Comparison of ENCODE assay signal across 17 cellular contexts in the genomic region with DNA sequence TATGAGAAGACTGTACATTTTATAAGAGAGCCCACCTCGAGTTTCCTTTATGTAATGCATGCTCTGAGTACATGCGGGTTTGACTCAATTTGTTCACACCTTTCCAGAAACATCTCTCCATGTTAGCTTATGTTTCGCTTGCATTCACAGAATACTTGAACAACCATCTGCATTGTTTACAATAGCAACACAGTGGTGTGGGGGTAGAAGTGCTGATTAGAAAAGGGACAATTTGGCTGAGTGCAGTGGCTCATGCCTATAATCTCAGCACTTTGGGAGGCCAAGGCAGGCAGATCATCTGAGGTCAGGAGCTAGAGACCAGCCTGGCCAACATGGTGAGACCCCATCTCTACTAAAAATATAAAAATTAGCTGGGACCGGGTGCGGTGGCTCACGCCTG.
DNase-seq lines count a peak whose midpoint lies in the region; ATAC-seq, FAIRE-seq and TF ChIP-seq lines count a peak whose summit lies in the region.
"Had no signal": no experiment of that assay in that cellular context is flagged by ENCODE, and none has a peak within 500 bp of the region (broad histone marks: within the 10 kb centered on the region; RNA-seq: fewer than 3 reads in every experiment).

No MANE protein-coding gene starts in this region.

- H3K23ac ChIP-seq in trophoblast cell (ENCODE audit: low read length), result no peak overlapping the region

- H3K4me3 ChIP-seq in HCT116 (replicated peaks in 1 of 2; ENCODE audit: low read depth in 1 of 2, low read length in 2 of 2) (no peak overlapping the region), K562 (no peak overlapping the region), trophoblast cell (ENCODE audit: low read depth, low read length) (no peak overlapping the region), colonic mucosa (no peak overlapping the region)
- H3K4me3 ChIP-seq: GM23338 had no signal

- H2AFZ ChIP-seq in HCT116 (ENCODE audit: low read depth, low read length, poor library complexity, severe bottlenecking) (no peak overlapping the region), K562 (ENCODE audit: low read depth, low read length) (no peak overlapping the region), trophoblast cell (ENCODE audit: insufficient read depth, low read length, poor library complexity) (no peak overlapping the region)
- H2AFZ ChIP-seq: GM23338 had no signal

- TF ChIP-seq CTCF in HCT116 (IDR thresholded peaks at IDR 0.05 in 2 of 3, conservative IDR thresholded peaks at IDR 0.05 in 1 of 3; ENCODE audit: borderline replicate concordance in 1 of 3, insufficient read depth in 1 of 3, low read depth in 2 of 3, low read length in 2 of 3) (no peak), K562 (IDR thresholded peaks at IDR 0.05 in 2 of 3, conservative IDR thresholded peaks at IDR 0.05 in 1 of 3; ENCODE audit: insufficient read depth in 2 of 3, low read depth in 1 of 3, low read length in 3 of 3) (no peak), colonic mucosa (IDR thresholded peaks at IDR 0.05) (no peak)

- BruUV-seq in HCT116 (replicated peaks; lab: Mats Ljungman, UMichigan), result no TSS peak
- no TSS peak for BruUV-seq in K562 (replicated peaks; lab: Mats Ljungman, UMichigan)

- TF ChIP-seq RAD21 in HCT116 (IDR thresholded peaks at IDR 0.05; ENCODE audit: low read depth) (no peak), K562 (CRISPR knock-in tag; conservative IDR thresholded peaks at IDR 0.05 in 1 of 2, IDR thresholded peaks at IDR 0.05 in 1 of 2) (no peak)

- H3K9ac ChIP-seq in HCT116 (ENCODE audit: low read length), result no peak overlapping the region
- H3K9ac ChIP-seq in K562 (ENCODE audit: insufficient read depth in 1 of 2, low read depth in 2 of 2, low read length in 2 of 2), result no peak overlapping the region
- H3K9ac ChIP-seq in trophoblast cell (ENCODE audit: low read length), result no peak overlapping the region
- H3K9ac ChIP-seq in colonic mucosa (ENCODE audit: low read depth in 2 of 2, low read length in 2 of 2), result no peak overlapping the region

- in situ Hi-C loops in K562 (cut with MboI), result loop anchor here (25.0 kb wide), 1 partner anchor 1688 kb away; no protein-coding TSS in a partner anchor

- H3K9me3 ChIP-seq in HCT116 (ENCODE audit: control insufficient read depth in 1 of 2, insufficient read depth in 1 of 2, low read depth in 1 of 2, low read length in 2 of 2) (no peaks in the 10 kb centered on the region), K562 (replicated peaks; ENCODE audit: control insufficient read depth, insufficient read depth, low read depth, low read length) (no peaks in the 10 kb centered on the region), trophoblast cell (ENCODE audit: insufficient read depth, low read depth, low read length) (no peaks in the 10 kb centered on the region), colonic mucosa (no peaks in the 10 kb centered on the region)
- H3K9me3 ChIP-seq: BE2C had no signal

- DNase-seq in HCT116 (ENCODE audit: low read depth, low spot score), result no peak
- DNase-seq in M059J (ENCODE audit: low read depth), result peak; percentile 70
- DNase-seq in K562 (ENCODE audit: extremely low read depth in 1 of 4, low spot score in 3 of 4), result no peak
- peak; percentile 82 to 94 for DNase-seq in trophoblast cell
- no peak for DNase-seq in stimulated activated CD4-positive, alpha-beta T cell treated with anti-CD3 and anti-CD28 coated beads, Interleukin-4, amount 100 ng/mL, for 1 hour
- no peak for DNase-seq in NCI-H2081 treated with DMSO at 0.1 percent for 48 hours (lab: John Stamatoyannopoulos, UW)
- no peak for DNase-seq in colonic mucosa
- DNase-seq: BE2C; CD4-positive, alpha-beta memory T cell; DMS79; EL; H7 had no signal

- H4K12ac ChIP-seq in trophoblast cell (ENCODE audit: low read depth, low read length), result no peak overlapping the region

- H3K27me3 ChIP-seq in HCT116 (ENCODE audit: insufficient read depth, low read length) (no peaks in the 10 kb centered on the region), K562 (ENCODE audit: control insufficient read depth in 2 of 2, insufficient read depth in 2 of 2, low read length in 2 of 2) (no peaks in the 10 kb centered on the region), trophoblast cell (ENCODE audit: insufficient read depth, low read length) (no peaks in the 10 kb centered on the region), colonic mucosa (no peaks in the 10 kb centered on the region)
- H3K27me3 ChIP-seq: BE2C had no signal

- ATAC-seq in HCT116 (no peak), K562 (peak; percentile 46; the same call in 2 of the 3 replicates)
- ATAC-seq: GM23338 had no signal

- H3K14ac ChIP-seq in trophoblast cell (ENCODE audit: low read length), result no peak overlapping the region

- no peak overlapping the region for H2BK5ac ChIP-seq in trophoblast cell (ENCODE audit: low read depth, low read length, poor library complexity)

- no peaks in the 10 kb centered on the region for H3K9me1 ChIP-seq in K562 (ENCODE audit: control insufficient read depth, insufficient read depth, low read length)

- H4K20me1 ChIP-seq in HCT116 (ENCODE audit: insufficient read depth), result no peaks in the 10 kb centered on the region
- no peaks in the 10 kb centered on the region for H4K20me1 ChIP-seq in K562 (replicated peaks; ENCODE audit: control insufficient read depth, insufficient read depth, low read length)

- FAIRE-seq in K562 (lab: Jason Lieb, UNC), result no peak
- FAIRE-seq: A204.1, G401.6, GM12891 had no signal

- H4K8ac ChIP-seq in trophoblast cell (ENCODE audit: low read depth, low read length), result no peak overlapping the region

- H4K91ac ChIP-seq in trophoblast cell (ENCODE audit: low read depth, low read length), result no peak overlapping the region

- TF ChIP-seq POLR2A in HCT116 (IDR thresholded peaks at IDR 0.05; ENCODE audit: borderline replicate concordance, extremely low read depth, insufficient read depth, insufficient read length) (no peak), K562 (conservative IDR thresholded peaks at IDR 0.05) (no peak)

- 36% methylated on average over 6 of the region's 6 CpGs for WGBS in K562 (ENCODE audit: insufficient coverage, low coverage, missing lambda C conversion rate)
- no CpG with 5 or more reads among the region's 6 CpGs for WGBS in trophoblast cell (ENCODE audit: extremely low coverage, insufficient coverage, insufficient read length)

- H3K36me3 ChIP-seq in HCT116 (ENCODE audit: control insufficient read depth in 1 of 2, insufficient read depth in 2 of 2, low read length in 2 of 2), result no peaks in the 10 kb centered on the region
- H3K36me3 ChIP-seq in K562 (ENCODE audit: control insufficient read depth, insufficient read depth, low read length), result no peaks in the 10 kb centered on the region
- H3K36me3 ChIP-seq in trophoblast cell (ENCODE audit: control insufficient read depth in 1 of 2, insufficient read depth in 2 of 2, low read length in 2 of 2), result no peaks in the 10 kb centered on the region
- H3K36me3 ChIP-seq in colonic mucosa, result no peaks in the 10 kb centered on the region
- H3K36me3 ChIP-seq: BE2C had no signal

- H3K4me1 ChIP-seq in HCT116 (ENCODE audit: control insufficient read depth in 1 of 2, insufficient read depth in 2 of 2, low read length in 2 of 2) (peaks cover 50 to 51% of the 10 kb centered on the region in 2 experiments), K562 (replicated peaks in 1 of 2; ENCODE audit: control insufficient read depth in 2 of 2, insufficient read depth in 2 of 2, low read length in 2 of 2) (no peaks in the 10 kb centered on the region; a peak in 1 of 5 replicates), trophoblast cell (ENCODE audit: control insufficient read depth in 1 of 2, insufficient read depth in 2 of 2, low read length in 2 of 2) (no peaks in the 10 kb centered on the region), colonic mucosa (no peaks in the 10 kb centered on the region)
- H3K4me1 ChIP-seq: BE2C had no signal

- no peak overlapping the region for H3K4ac ChIP-seq in trophoblast cell (ENCODE audit: low read depth, low read length)

- peaks cover 3% of the 10 kb centered on the region; the same call in 1 of the 2 replicates for H3K9me2 ChIP-seq in HCT116 (ENCODE audit: insufficient read depth)

- intact Hi-C loops in HCT116 (cut with micrococcal nuclease) (no loop called here), K562 (cut with micrococcal nuclease) (no loop called here), colonic mucosa (cut with DNase I) (no loop called here)

- RAD21 ChIA-PET in HCT116 (lab: Charles Lee; ENCODE audit: low non-redundant PET in 1 of 2, low total read pairs in 2 of 2, uncharacterized antibody in 2 of 2, unreplicated experiment in 2 of 2), result no interaction called here

- H2BK120ac ChIP-seq in trophoblast cell (ENCODE audit: insufficient read depth, low read length, poor library complexity), result no peak overlapping the region

- no peak overlapping the region for H3K27ac ChIP-seq in HCT116 (ENCODE audit: low read depth, low read length)
- H3K27ac ChIP-seq in K562 (ENCODE audit: extremely low read depth, low read depth, low read length), result no peak overlapping the region
- H3K27ac ChIP-seq in trophoblast cell (ENCODE audit: low read depth, low read length), result no peak overlapping the region
- H3K27ac ChIP-seq in colonic mucosa, result no peak overlapping the region
- H3K27ac ChIP-seq: C4-2B had no signal

- no peak for TF ChIP-seq EP300 in K562 (IDR thresholded peaks at IDR 0.05; ENCODE audit: low read length)

- peak overlapping the region; percentile 17; the same call in 1 of the 2 replicates for H3K4me2 ChIP-seq in HCT116 (ENCODE audit: low read length)
- H3K4me2 ChIP-seq in K562 (ENCODE audit: insufficient read depth, low read length), result no peak overlapping the region
- no peak overlapping the region for H3K4me2 ChIP-seq in trophoblast cell (ENCODE audit: low read length)
- H3K4me2 ChIP-seq: GM23338 had no signal

- no peak overlapping the region for H3K18ac ChIP-seq in trophoblast cell (ENCODE audit: low read length)

- POLR2A ChIA-PET in HCT116 (lab: Charles Lee), result no interaction called here
- POLR2A ChIA-PET in K562 (lab: Yijun Ruan, JAX), result interaction anchor here (1.2 kb wide), 1 partner anchor 15 kb away, joined by 3 read pairs; no protein-coding TSS in a partner anchor

- no peak overlapping the region for H2AK5ac ChIP-seq in trophoblast cell (ENCODE audit: low read length)

- H3K79me1 ChIP-seq in trophoblast cell (ENCODE audit: low read length), result no peaks in the 10 kb centered on the region

- H3K79me2 ChIP-seq in HCT116 (ENCODE audit: insufficient read depth, low read length) (no peaks in the 10 kb centered on the region; the same call in 1 of the 2 replicates), K562 (ENCODE audit: control insufficient read depth, insufficient read depth, low read length) (no peaks in the 10 kb centered on the region), trophoblast cell (ENCODE audit: control insufficient read depth, insufficient read depth, low read length, poor library complexity) (no peaks in the 10 kb centered on the region)

- H2BK12ac ChIP-seq in trophoblast cell (ENCODE audit: low read length), result no peak overlapping the region

- CTCF ChIA-PET in HCT116 (lab: Charles Lee) (no interaction called here), K562 (lab: Yijun Ruan, JAX; ENCODE audit: low intra/inter-chr PET ratio) (no interaction called here)

TF ChIP-seq in HCT116, 20 proteins besides CTCF, POLR2A, EP300 and RAD21 (continues in another document):
- TF ChIP-seq EGR1 (IDR thresholded peaks at IDR 0.05; ENCODE audit: low read depth), result no peak

TF ChIP-seq in K562, 482 proteins besides CTCF, POLR2A, EP300 and RAD21 (continues in another document):
- peak; percentile 70 to 71 for TF ChIP-seq KDM1A (IDR thresholded peaks at IDR 0.05)
- TF ChIP-seq ZNF121 (CRISPR knock-in tag; conservative IDR thresholded peaks at IDR 0.05), result peak; percentile 20; the same call in 1 of the 2 replicates

Comparison
In these comparisons a context has a peak if more than half of its experiments do, and no peak if none do; other contexts are left out.
1. DNase-seq: peak in M059J (single experiment) and trophoblast cell (2 of 2); none in HCT116 (single experiment), K562 (0 of 4), stimulated activated CD4-positive, alpha-beta T cell treated with anti-CD3 and anti-CD28 coated beads, Interleukin-4, amount 100 ng/mL, for 1 hour (single experiment), NCI-H2081 treated with DMSO at 0.1 percent for 48 hours (single experiment) and colonic mucosa (single experiment).
2. Of the 22 proteins assayed by ChIP-seq in both K562 and HCT116: peak only in K562: EGR1, FOSL1 and JUND; only in HCT116: none; in both: none; in neither: 18; mixed calls (peak in some experiments, not most) for 1.